21 cellular contexts compared by ENCODE assay signal in the genomic region with DNA sequence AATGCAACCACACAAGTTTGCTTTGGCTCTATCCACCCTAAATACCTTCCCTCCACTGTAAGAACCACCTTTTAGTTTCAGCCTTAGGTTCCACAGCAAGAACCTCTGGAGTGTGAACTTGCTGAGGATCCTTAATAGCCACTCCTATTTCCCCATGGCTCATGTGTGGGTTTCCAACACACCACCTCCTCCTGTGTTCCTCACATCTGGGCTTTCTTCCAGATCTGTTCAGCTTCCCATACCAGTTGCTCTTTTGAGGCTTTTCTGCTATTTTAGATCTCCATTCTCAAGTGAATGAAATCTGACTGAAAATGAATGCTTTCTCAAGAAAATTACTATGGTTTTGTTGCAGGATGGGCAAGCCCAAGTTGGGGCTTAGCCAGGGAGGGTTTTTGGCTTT.
"Had no signal": no experiment of that assay in that cellular context is flagged by ENCODE, and none has a peak within 500 bp of the region (broad histone marks: within the 10 kb centered on the region; RNA-seq: fewer than 3 reads in every experiment).

No MANE protein-coding gene starts in this region.

- H3K4me3 ChIP-seq: breast epithelium, heart right ventricle, skin epidermis, transverse colon had no signal

- DNase-seq: activated CD4-positive, alpha-beta T cell treated with anti-CD3 and anti-CD28 coated beads for 36 hours; activated CD8-positive, alpha-beta T cell treated with anti-CD3 and anti-CD28 coated beads for 36 hours; activated effector memory CD4-positive, alpha-beta T cell treated with anti-CD3 and anti-CD28 coated beads, Interleukin-2, amount 50 U/mL, for 16 hours; activated T-cell treated with anti-CD3 and anti-CD28 coated beads, Interleukin-2, amount 50 U/mL, for 48 hours; amygdala; cerebellar nuclear complex; dermis blood vessel endothelial cell; heart right ventricle; islet precursor cell; mammary epithelial cell; naive thymus-derived CD4-positive, alpha-beta T cell; retina; stimulated activated CD4-positive, alpha-beta T cell treated with anti-CD3 and anti-CD28 coated beads, Interleukin-15, amount 100 ng/mL, for 24 hours; stimulated activated CD4-positive, alpha-beta T cell treated with anti-CD3 and anti-CD28 coated beads, Interleukin-4, amount 100 ng/mL, for 1 hour; stimulated activated naive CD4-positive, alpha-beta T cell; SW 1271; transverse colon had no signal

- H3K27ac Mint-ChIP-seq: activated CD4-positive, alpha-beta T cell treated with anti-CD3 and anti-CD28 coated beads for 36 hours; activated CD8-positive, alpha-beta T cell treated with anti-CD3 and anti-CD28 coated beads for 36 hours; activated naive CD8-positive, alpha-beta T cell; naive thymus-derived CD4-positive, alpha-beta T cell had no signal

- H3K9me3 Mint-ChIP-seq: activated CD8-positive, alpha-beta T cell treated with anti-CD3 and anti-CD28 coated beads for 36 hours; naive thymus-derived CD4-positive, alpha-beta T cell had no signal

- H3K4me1 Mint-ChIP-seq: activated CD4-positive, alpha-beta T cell treated with anti-CD3 and anti-CD28 coated beads for 36 hours; naive thymus-derived CD4-positive, alpha-beta T cell had no signal

- H3K27ac ChIP-seq: breast epithelium, epithelial cell of prostate, heart right ventricle, skin epidermis, transverse colon had no signal

- H3K36me3 Mint-ChIP-seq: activated naive CD8-positive, alpha-beta T cell; naive thymus-derived CD4-positive, alpha-beta T cell had no signal

- H3K4me3 Mint-ChIP-seq: activated CD4-positive, alpha-beta T cell treated with anti-CD3 and anti-CD28 coated beads for 36 hours; activated CD8-positive, alpha-beta T cell treated with anti-CD3 and anti-CD28 coated beads for 36 hours; activated naive CD8-positive, alpha-beta T cell; naive thymus-derived CD4-positive, alpha-beta T cell had no signal
